ENCODE assay signal across 1 cellular context in the genomic region with DNA sequence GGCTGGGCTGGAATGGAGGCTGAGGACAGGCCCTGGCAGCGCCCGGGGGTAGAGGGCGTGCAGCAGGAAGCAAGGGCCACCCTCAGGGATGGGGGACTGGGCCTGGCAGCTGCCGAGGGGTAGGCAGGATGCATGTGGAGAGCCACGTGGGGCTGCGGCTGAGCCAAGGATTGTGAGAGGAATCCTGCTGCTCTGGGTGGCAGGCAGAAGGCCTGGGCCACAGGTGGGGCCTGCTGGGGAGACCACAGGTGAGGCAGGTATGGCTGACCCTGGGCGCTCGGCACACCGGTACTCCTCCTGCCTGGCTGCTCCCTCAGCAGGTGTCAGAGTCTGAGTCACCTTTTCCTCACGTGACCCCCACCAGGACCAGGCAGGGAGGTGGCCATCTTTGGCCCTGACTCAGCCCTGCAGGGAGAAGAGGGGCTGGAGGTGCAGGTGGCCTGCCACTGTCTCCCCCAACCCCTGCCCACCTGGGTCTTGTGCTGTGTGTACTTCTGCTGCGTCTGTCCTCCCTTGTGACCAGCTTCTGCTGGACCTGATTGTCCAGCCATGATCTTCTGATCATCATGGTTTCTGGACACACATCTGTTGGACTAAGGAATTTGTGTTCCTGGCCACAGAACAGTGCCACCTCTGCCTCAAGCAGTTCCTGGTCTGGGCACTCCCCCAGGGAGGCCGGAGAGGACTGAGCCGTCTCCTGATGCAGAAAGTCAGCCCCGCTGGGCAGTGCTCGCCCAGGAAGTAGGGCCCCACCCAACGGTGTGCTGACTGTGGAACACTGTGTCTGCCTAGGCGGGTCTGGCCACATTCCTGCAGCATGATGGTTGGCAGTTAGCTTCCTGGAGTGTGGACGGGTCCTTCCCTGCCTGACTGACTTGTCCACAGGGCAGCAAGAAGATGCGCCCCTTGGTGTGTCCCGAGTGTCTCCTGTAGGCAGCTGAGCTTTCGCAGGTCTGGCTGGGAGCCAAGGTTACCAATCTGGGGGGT.
TF ChIP-seq lines count a peak whose summit lies in the region.

No MANE protein-coding gene starts in this region.

TF ChIP-seq in HEK293T, 16 proteins besides CTCF, POLR2A, EP300 and RAD21 (continued from another document):
- TF ChIP-seq ARNT (IDR thresholded peaks at IDR 0.05) (no peak), CTBP1 (IDR thresholded peaks at IDR 0.05; ENCODE audit: borderline replicate concordance) (no peak), ELF4 (IDR thresholded peaks at IDR 0.05) (no peak), LEF1 (IDR thresholded peaks at IDR 0.05; ENCODE audit: borderline replicate concordance) (no peak), SP1 (IDR thresholded peaks at IDR 0.05) (no peak), BHLHE40 (IDR thresholded peaks at IDR 0.05; ENCODE audit: borderline replicate concordance) (no peak), FOXK2 (IDR thresholded peaks at IDR 0.05) (no peak), L3MBTL2 (conservative IDR thresholded peaks at IDR 0.05) (no peak), SUZ12 (IDR thresholded peaks at IDR 0.05) (no peak)
- TF ChIP-seq, protein P1, sequence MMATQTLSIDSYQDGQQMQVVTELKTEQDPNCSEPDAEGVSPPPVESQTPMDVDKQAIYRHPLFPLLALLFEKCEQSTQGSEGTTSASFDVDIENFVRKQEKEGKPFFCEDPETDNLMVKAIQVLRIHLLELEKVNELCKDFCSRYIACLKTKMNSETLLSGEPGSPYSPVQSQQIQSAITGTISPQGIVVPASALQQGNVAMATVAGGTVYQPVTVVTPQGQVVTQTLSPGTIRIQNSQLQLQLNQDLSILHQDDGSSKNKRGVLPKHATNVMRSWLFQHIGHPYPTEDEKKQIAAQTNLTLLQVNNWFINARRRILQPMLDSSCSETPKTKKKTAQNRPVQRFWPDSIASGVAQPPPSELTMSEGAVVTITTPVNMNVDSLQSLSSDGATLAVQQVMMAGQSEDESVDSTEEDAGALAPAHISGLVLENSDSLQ (IDR thresholded peaks at IDR 0.05) = no peak
